24 cellular contexts compared by ENCODE assay signal in the genomic region with DNA sequence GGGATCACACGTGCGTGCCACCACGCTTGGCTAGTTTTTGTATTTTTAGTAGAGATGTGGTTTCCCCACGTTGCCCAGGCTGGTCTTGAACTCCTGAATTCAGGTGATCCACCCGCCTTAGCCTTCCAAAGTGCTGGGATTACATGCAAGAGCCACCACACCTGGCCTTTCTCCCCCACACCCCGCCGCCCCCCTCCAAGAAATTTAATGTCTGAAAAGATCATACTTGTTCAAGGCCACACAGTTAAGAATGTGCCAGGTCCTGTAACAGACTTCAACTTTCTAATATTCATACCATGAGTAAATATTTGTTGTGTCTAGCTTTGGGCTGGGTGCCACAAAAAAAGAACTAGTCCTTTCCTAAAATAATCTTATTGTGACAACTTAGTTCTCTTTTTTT. TPM values are rescaled to one million over a fixed set of nuclear protein-coding genes. Genes with fewer than 3 reads are reported as not detected.
DNase-seq lines count a peak whose midpoint lies in the region; ATAC-seq and TF ChIP-seq lines count a peak whose summit lies in the region.
"Had no signal": no experiment of that assay in that cellular context is flagged by ENCODE, and none has a peak within 500 bp of the region (broad histone marks: within the 10 kb centered on the region; RNA-seq: fewer than 3 reads in every experiment).

No MANE protein-coding gene starts in this region.

- no peak for TF ChIP-seq CTCF in body of pancreas (IDR thresholded peaks at IDR 0.05)

- no peaks in the 10 kb centered on the region for H3K9me3 ChIP-seq in body of pancreas
- H3K9me3 ChIP-seq: Peyer's patch had no signal

- H3K4me3 Mint-ChIP-seq in activated CD4-positive, alpha-beta memory T cell treated with anti-CD3 and anti-CD28 coated beads, Interleukin-2, amount 10 ng/mL, durations not matched to agents 7 days and 5 days = no peak overlapping the region
- H3K4me3 Mint-ChIP-seq in activated CD4-positive, alpha-beta memory T cell treated with anti-CD3 and anti-CD28 coated beads for 36 hours = no peak overlapping the region
- no peak overlapping the region for H3K4me3 Mint-ChIP-seq in stimulated activated memory B cell treated with anti-CD40 and anti-IgM and Interleukin-4, amounts not matched to agents 10 μg/mL and 1 μg/mL and 100 μg/mL, for 72 hours
- H3K4me3 Mint-ChIP-seq: CD8-positive, alpha-beta memory T cell had no signal

- peaks cover 45% of the 10 kb centered on the region for H3K36me3 Mint-ChIP-seq in activated CD4-positive, alpha-beta memory T cell treated with anti-CD3 and anti-CD28 coated beads, Interleukin-2, amount 10 ng/mL, durations not matched to agents 7 days and 5 days (ENCODE audit: low read depth)
- H3K36me3 Mint-ChIP-seq in activated CD4-positive, alpha-beta memory T cell treated with anti-CD3 and anti-CD28 coated beads for 36 hours = peaks cover 26% of the 10 kb centered on the region
- H3K36me3 Mint-ChIP-seq in stimulated activated memory B cell treated with anti-CD40 and anti-IgM and Interleukin-4, amounts not matched to agents 10 μg/mL and 1 μg/mL and 100 μg/mL, for 72 hours = peaks cover 36% of the 10 kb centered on the region

- ATAC-seq in body of pancreas (peak; percentile 70), GM19351 (IDR thresholded peaks at IDR 0.05; ENCODE audit: unreplicated experiment) (no peak)
- ATAC-seq in stimulated activated memory B cell treated with anti-CD40 and anti-IgM and Interleukin-4, amounts not matched to agents 10 μg/mL and 1 μg/mL and 100 μg/mL, for 72 hours = no peak
- ATAC-seq: HCT116 had no signal

- no peak overlapping the region for H3K4me3 ChIP-seq in body of pancreas
- H3K4me3 ChIP-seq: Peyer's patch, SK-N-MC had no signal

- H3K27me3 ChIP-seq in body of pancreas = no peaks in the 10 kb centered on the region
- H3K27me3 ChIP-seq: Peyer's patch had no signal

- peaks cover 52% of the 10 kb centered on the region for H3K4me1 ChIP-seq in body of pancreas
- H3K4me1 ChIP-seq: Peyer's patch had no signal

- no peaks in the 10 kb centered on the region for H3K27me3 Mint-ChIP-seq in activated CD4-positive, alpha-beta memory T cell treated with anti-CD3 and anti-CD28 coated beads, Interleukin-2, amount 10 ng/mL, durations not matched to agents 7 days and 5 days
- H3K27me3 Mint-ChIP-seq in activated CD4-positive, alpha-beta memory T cell treated with anti-CD3 and anti-CD28 coated beads for 36 hours = no peaks in the 10 kb centered on the region
- no peaks in the 10 kb centered on the region for H3K27me3 Mint-ChIP-seq in stimulated activated memory B cell treated with anti-CD40 and anti-IgM and Interleukin-4, amounts not matched to agents 10 μg/mL and 1 μg/mL and 100 μg/mL, for 72 hours
- H3K27me3 Mint-ChIP-seq: CD8-positive, alpha-beta memory T cell had no signal

- H3K4me1 Mint-ChIP-seq in activated CD4-positive, alpha-beta memory T cell treated with anti-CD3 and anti-CD28 coated beads, Interleukin-2, amount 10 ng/mL, durations not matched to agents 7 days and 5 days = peaks cover 6% of the 10 kb centered on the region
- peaks cover 12% of the 10 kb centered on the region for H3K4me1 Mint-ChIP-seq in activated CD4-positive, alpha-beta memory T cell treated with anti-CD3 and anti-CD28 coated beads for 36 hours (ENCODE audit: low read depth)
- peaks cover 8% of the 10 kb centered on the region for H3K4me1 Mint-ChIP-seq in stimulated activated memory B cell treated with anti-CD40 and anti-IgM and Interleukin-4, amounts not matched to agents 10 μg/mL and 1 μg/mL and 100 μg/mL, for 72 hours

- CTCF ChIA-PET in activated CD4-positive, alpha-beta memory T cell treated with anti-CD3 and anti-CD28 coated beads, Interleukin-2, amount 10 ng/mL, durations not matched to agents 7 days and 5 days (lab: Charles Lee) = interaction anchor here (0.7 to 4.4 kb wide), 4 partner anchors 9 to 107 kb away, joined by 4 to 33 read pairs (median 12); partner anchors contain the start of gene SRSF9
- CTCF ChIA-PET in activated CD4-positive, alpha-beta memory T cell treated with anti-CD3 and anti-CD28 coated beads for 36 hours (lab: Charles Lee) = interaction anchor here (0.6 to 11.8 kb wide), 2 partner anchors 12 to 25 kb away, joined by 3 to 97 read pairs; partner anchors contain the start of gene SRSF9

- 39 to 42% methylated on average over 6 to 7 of the region's 7 CpGs for WGBS in body of pancreas, 2 donors

- DNase-seq in activated CD4-positive, alpha-beta memory T cell treated with anti-CD3 and anti-CD28 coated beads, Interleukin-2, amount 10 ng/mL, durations not matched to agents 7 days and 5 days = no peak
- no peak for DNase-seq in activated CD4-positive, alpha-beta memory T cell treated with anti-CD3 and anti-CD28 coated beads for 36 hours
- DNase-seq in MV-4-11 (lab: John Stamatoyannopoulos, UW) (peak; percentile 29), body of pancreas (peak; percentile 87 to 94 (median 88)), NCI-H524 (lab: John Stamatoyannopoulos, UW) (no peak), NCI-H1694 treated with DMSO at 0.1 percent for 48 hours (lab: John Stamatoyannopoulos, UW) (no peak)
- DNase-seq: C1 segment of cervical spinal cord; CD8-positive, alpha-beta memory T cell; DMS 273 treated with DMSO at 0.1 percent for 48 hours; DMS79; GF-D8; NCI-H1105; NCI-H2029 treated with DMSO at 0.1 percent for 48 hours; NCI-H446 treated with DMSO at 0.1 percent for 48 hours; NCI-H526 treated with DMSO at 0.1 percent for 48 hours; OCI-M1; Peyer's patch; SIG-M5; SW 1271 had no signal

- intact Hi-C loops in activated CD4-positive, alpha-beta memory T cell treated with anti-CD3 and anti-CD28 coated beads for 36 hours (cut with micrococcal nuclease) = no loop called here
- intact Hi-C loops in body of pancreas (cut with DNase I) = no loop called here

- H3K27ac ChIP-seq in body of pancreas = peak overlapping the region in 3 of 4 donors; percentile 81 to 88 (median 87)
- H3K27ac ChIP-seq: HL-60, Peyer's patch, SK-N-MC had no signal

- peak overlapping the region; percentile 10 for H3K27ac Mint-ChIP-seq in activated CD4-positive, alpha-beta memory T cell treated with anti-CD3 and anti-CD28 coated beads, Interleukin-2, amount 10 ng/mL, durations not matched to agents 7 days and 5 days
- H3K27ac Mint-ChIP-seq in activated CD4-positive, alpha-beta memory T cell treated with anti-CD3 and anti-CD28 coated beads for 36 hours = no peak overlapping the region
- H3K27ac Mint-ChIP-seq in stimulated activated memory B cell treated with anti-CD40 and anti-IgM and Interleukin-4, amounts not matched to agents 10 μg/mL and 1 μg/mL and 100 μg/mL, for 72 hours = peak overlapping the region; percentile 46

- POLR2A ChIA-PET in activated CD4-positive, alpha-beta memory T cell treated with anti-CD3 and anti-CD28 coated beads, Interleukin-2, amount 10 ng/mL, durations not matched to agents 7 days and 5 days (lab: Charles Lee) = interaction anchor here (1.6 to 2.1 kb wide), 2 partner anchors 37 to 41 kb away, joined by 3 to 6 read pairs; partner anchors contain the start of gene DYNLL1
- POLR2A ChIA-PET in activated CD4-positive, alpha-beta memory T cell treated with anti-CD3 and anti-CD28 coated beads for 36 hours (lab: Charles Lee) = interaction anchor here (0.6 to 0.7 kb wide), 2 partner anchors 322 to 442 kb away, joined by 4 to 6 read pairs; no protein-coding TSS in a partner anchor

- peaks cover 8 to 14% of the 10 kb centered on the region in 2 donors for H3K36me3 ChIP-seq in body of pancreas (replicated peaks in 1 of 2; ENCODE audit: insufficient read depth in 1 of 2, low read depth in 2 of 2)

- TF ChIP-seq POLR2A in body of pancreas (IDR thresholded peaks at IDR 0.05) = peak in 1 of 3 donors; percentile 13

- no peaks in the 10 kb centered on the region for H3K9me3 Mint-ChIP-seq in activated CD4-positive, alpha-beta memory T cell treated with anti-CD3 and anti-CD28 coated beads, Interleukin-2, amount 10 ng/mL, durations not matched to agents 7 days and 5 days
- no peaks in the 10 kb centered on the region for H3K9me3 Mint-ChIP-seq in activated CD4-positive, alpha-beta memory T cell treated with anti-CD3 and anti-CD28 coated beads for 36 hours
- H3K9me3 Mint-ChIP-seq in stimulated activated memory B cell treated with anti-CD40 and anti-IgM and Interleukin-4, amounts not matched to agents 10 μg/mL and 1 μg/mL and 100 μg/mL, for 72 hours = no peaks in the 10 kb centered on the region
- H3K9me3 Mint-ChIP-seq: CD8-positive, alpha-beta memory T cell had no signal

RNA-seq across cellular contexts. Expression of gene GATC, which starts 9.1 kb away (rescaled TPM):
- total RNA-seq in activated CD4-positive, alpha-beta memory T cell treated with anti-CD3 and anti-CD28 coated beads, Interleukin-2, amount 10 ng/mL, durations not matched to agents 7 days and 5 days = 10 to 100 TPM; 28.6 to 29.5 TPM
- 10 to 100 TPM; 35.1 to 37.1 TPM for total RNA-seq in activated CD4-positive, alpha-beta memory T cell treated with anti-CD3 and anti-CD28 coated beads for 36 hours
- 10 to 100 TPM; 16.9 to 24.1 TPM for total RNA-seq in body of pancreas

RNA-seq across cellular contexts. Expression of gene TRIAP1, which starts 9.1 kb away (rescaled TPM):
- 10 to 100 TPM; 20.6 to 21.6 TPM for total RNA-seq in activated CD4-positive, alpha-beta memory T cell treated with anti-CD3 and anti-CD28 coated beads, Interleukin-2, amount 10 ng/mL, durations not matched to agents 7 days and 5 days
- 10 to 100 TPM; 32.2 to 34.6 TPM for total RNA-seq in activated CD4-positive, alpha-beta memory T cell treated with anti-CD3 and anti-CD28 coated beads for 36 hours
- 10 to 100 TPM in 1 of 2 donors, 1 to 10 TPM in 1; 2.3 to 11.2 TPM for total RNA-seq in body of pancreas

RNA-seq across cellular contexts. Expression of gene SRSF9, which starts 14.2 kb away (rescaled TPM):
- total RNA-seq in activated CD4-positive, alpha-beta memory T cell treated with anti-CD3 and anti-CD28 coated beads, Interleukin-2, amount 10 ng/mL, durations not matched to agents 7 days and 5 days = 100 to 1,000 TPM; 175 to 180 TPM
- total RNA-seq in activated CD4-positive, alpha-beta memory T cell treated with anti-CD3 and anti-CD28 coated beads for 36 hours = 100 to 1,000 TPM; 218 to 221 TPM
- total RNA-seq in body of pancreas = 10 to 100 TPM; 86.0 to 93.9 TPM

RNA-seq across cellular contexts. Expression of gene COX6A1, which starts 17.4 kb away (rescaled TPM):
- total RNA-seq in activated CD4-positive, alpha-beta memory T cell treated with anti-CD3 and anti-CD28 coated beads, Interleukin-2, amount 10 ng/mL, durations not matched to agents 7 days and 5 days = 100 to 1,000 TPM; 318 to 323 TPM
- total RNA-seq in activated CD4-positive, alpha-beta memory T cell treated with anti-CD3 and anti-CD28 coated beads for 36 hours = 100 to 1,000 TPM; 474 to 478 TPM
- total RNA-seq in body of pancreas = 100 to 1,000 TPM; 183 to 359 TPM

RNA-seq across cellular contexts. Expression of gene DYNLL1, which starts 40.6 kb away (rescaled TPM):
- total RNA-seq in activated CD4-positive, alpha-beta memory T cell treated with anti-CD3 and anti-CD28 coated beads, Interleukin-2, amount 10 ng/mL, durations not matched to agents 7 days and 5 days = 100 to 1,000 TPM; 209 to 216 TPM
- total RNA-seq in activated CD4-positive, alpha-beta memory T cell treated with anti-CD3 and anti-CD28 coated beads for 36 hours = 100 to 1,000 TPM; 176 to 184 TPM
- total RNA-seq in body of pancreas = 100 to 1,000 TPM in 1 of 2 donors, 10 to 100 TPM in 1; 48.5 to 143 TPM

Comparison
In these comparisons a context has a peak if more than half of its experiments do, and no peak if none do; other contexts are left out.
1. DNase-seq: peak in MV-4-11 (single experiment) and body of pancreas (4 of 4); none in activated CD4-positive, alpha-beta memory T cell treated with anti-CD3 and anti-CD28 coated beads, Interleukin-2, amount 10 ng/mL, durations not matched to agents 7 days and 5 days (single experiment), activated CD4-positive, alpha-beta memory T cell treated with anti-CD3 and anti-CD28 coated beads for 36 hours (single experiment), NCI-H524 (0 of 2) and NCI-H1694 treated with DMSO at 0.1 percent for 48 hours (single experiment).